ENCODE assay signal across 8 cellular contexts in genomic region chr21:6374926-6375325, GRCh38.
DNase-seq lines count a peak whose midpoint lies in the region; ATAC-seq and TF ChIP-seq lines count a peak whose summit lies in the region.
"Not testable (repeated sequence)": the region's sequence is repeated elsewhere in the genome, so short reads cannot be mapped to it uniquely, and the experiment has no call there.

No MANE protein-coding gene starts in this region.

- H3K27me3 ChIP-seq in colonic mucosa, right lobe of liver: not testable (repeated sequence)

- not testable (repeated sequence) for H3K9ac ChIP-seq in colonic mucosa (ENCODE audit: low read depth in 2 of 2, low read length in 2 of 2)

- not testable (repeated sequence) for H3K36me3 ChIP-seq in colonic mucosa, right lobe of liver

- H3K4me3 ChIP-seq in GM12865 (ENCODE audit: low read depth, low read length); colonic mucosa; right lobe of liver: not testable (repeated sequence)

- not testable (repeated sequence) for H3K4me1 ChIP-seq in colonic mucosa, right lobe of liver

- ATAC-seq in right lobe of liver, result not testable (repeated sequence)

- TF ChIP-seq CTCF in GM12865 (IDR thresholded peaks at IDR 0.05; ENCODE audit: insufficient read depth, low read depth, low read length, missing control alignments); colonic mucosa (IDR thresholded peaks at IDR 0.05); right lobe of liver (IDR thresholded peaks at IDR 0.05): not testable (repeated sequence)

- TF ChIP-seq POLR2A in right lobe of liver (IDR thresholded peaks at IDR 0.05), result not testable (repeated sequence)

- H3K9me3 ChIP-seq in colonic mucosa, right lobe of liver: not testable (repeated sequence)

- not testable (repeated sequence) for H3K27ac ChIP-seq in colonic mucosa, right lobe of liver

- 80% methylated on average over 4 of the region's 4 CpGs for WGBS in right lobe of liver (ENCODE audit: insufficient coverage, low coverage, low lambda C conversion rate, missing lambda C conversion rate)

- intact Hi-C loops in colonic mucosa (cut with DNase I); cardiac septum (cut with DNase I); right lobe of liver (cut with DNase I); posterior vena cava (cut with DNase I): not testable (repeated sequence)

- DNase-seq in GM12865 (ENCODE audit: low read depth) (peak; percentile 1), SW480 (ENCODE audit: low spot score) (peak; percentile 0), colonic mucosa (peak; percentile 21), cardiac septum (ENCODE audit: low spot score) (peak; percentile 74), right lobe of liver (peak; percentile 15 to 43 (median 40)), posterior vena cava (ENCODE audit: low spot score) (peak; percentile 75), ureter (ENCODE audit: low spot score) (peak; percentile 42)
- DNase-seq in activated T-cell treated with anti-CD3 and anti-CD28 coated beads, Interleukin-2, amount 50 U/mL, for 48 hours, result peak; percentile 16 to 18

Comparison
In these comparisons a context has a peak if more than half of its experiments do, and no peak if none do; other contexts are left out.
1. DNase-seq: peak in every context shown above with its lines; median percentile 75 in posterior vena cava; 74 in cardiac septum; 42 in ureter; 40 in right lobe of liver; 21 in colonic mucosa; 17 in activated T-cell treated with anti-CD3 and anti-CD28 coated beads, Interleukin-2, amount 50 U/mL, for 48 hours; 1 in GM12865; 0 in SW480.